9 cellular contexts compared by ENCODE assay signal in the genomic region with DNA sequence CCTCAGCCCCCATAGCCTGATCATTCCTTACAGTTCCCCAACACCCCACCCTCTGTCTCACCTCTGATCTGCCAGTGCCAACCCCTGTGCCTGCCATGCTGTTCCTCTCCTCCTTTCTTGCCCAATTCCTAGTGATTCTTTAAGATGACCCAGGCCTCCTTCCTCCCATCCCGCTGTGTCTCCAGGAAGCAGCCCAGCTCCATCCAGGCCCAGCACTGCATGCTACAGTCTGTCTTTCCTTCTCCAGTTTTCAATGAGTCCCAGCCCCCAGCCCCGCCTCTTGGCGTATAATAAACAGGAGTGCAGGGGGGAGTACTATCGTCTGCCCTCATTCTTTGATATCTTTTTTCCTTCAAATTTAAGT. TPM values are rescaled to one million over a fixed set of nuclear protein-coding genes. Genes with fewer than 3 reads are reported as not detected.
DNase-seq lines count a peak whose midpoint lies in the region; ATAC-seq, FAIRE-seq and TF ChIP-seq lines count a peak whose summit lies in the region.
"Had no signal": no experiment of that assay in that cellular context is flagged by ENCODE, and none has a peak within 500 bp of the region (broad histone marks: within the 10 kb centered on the region; RNA-seq: fewer than 3 reads in every experiment).

No MANE protein-coding gene starts in this region.

- ATAC-seq in Right ventricle myocardium superior (ENCODE audit: poor library complexity) (no peak), HG02852 (IDR thresholded peaks at IDR 0.05; ENCODE audit: unreplicated experiment) (no peak)

- no peaks in the 10 kb centered on the region for H3K9me3 Mint-ChIP-seq in IgD-negative memory B cell

- peak overlapping the region; percentile 91 to 96 (median 96) for H3K27ac Mint-ChIP-seq in IgD-negative memory B cell

- DNase-seq in bronchial epithelial cell (ENCODE audit: low read depth) (no peak), LoVo (ENCODE audit: low spot score) (no peak), NCI-H524 (lab: John Stamatoyannopoulos, UW) (no peak), Right ventricle myocardium superior (no peak)

- H3K4me1 Mint-ChIP-seq in IgD-negative memory B cell, result peaks cover 19 to 32% (median 29%) of the 10 kb centered on the region in 3 donors

- H3K27ac ChIP-seq in C4-2B (peak overlapping the region; percentile 33; the same call in 1 of the 2 replicates), muscle layer of duodenum (ENCODE audit: low read length) (peak overlapping the region; percentile 45)
- H3K27ac ChIP-seq: psoas muscle had no signal

- peaks cover 7 to 14% of the 10 kb centered on the region in 2 donors for H3K4me1 ChIP-seq in muscle layer of duodenum (ENCODE audit: control insufficient read depth in 1 of 2, insufficient read depth in 2 of 2, low read length in 2 of 2)

- H3K4me3 Mint-ChIP-seq in IgD-negative memory B cell, result peak overlapping the region in 3 of 4 donors; percentile 54 to 81 (median 73)

- H3K4me3 ChIP-seq in bronchial epithelial cell (ENCODE audit: low read depth, low read length), result peak overlapping the region; percentile 41
- peak overlapping the region in 1 of 2 donors; percentile 34 for H3K4me3 ChIP-seq in muscle layer of duodenum (ENCODE audit: low read depth in 1 of 2, low read length in 2 of 2)
- H3K4me3 ChIP-seq: psoas muscle had no signal

- no peaks in the 10 kb centered on the region for H3K36me3 ChIP-seq in bronchial epithelial cell (ENCODE audit: control insufficient read depth, insufficient read depth, low read length)
- H3K36me3 ChIP-seq in muscle layer of duodenum (ENCODE audit: control insufficient read depth in 1 of 2, insufficient read depth in 2 of 2, low read length in 2 of 2), result peaks cover 5 to 8% of the 10 kb centered on the region in 2 donors

- no peaks in the 10 kb centered on the region for H3K9me3 ChIP-seq in muscle layer of duodenum (ENCODE audit: control insufficient read depth in 1 of 2, low read length in 2 of 2)
- H3K9me3 ChIP-seq: psoas muscle had no signal

- intact Hi-C loops in Right ventricle myocardium superior (cut with DNase I), result no loop called here

- H3K36me3 Mint-ChIP-seq in IgD-negative memory B cell, result no peaks in the 10 kb centered on the region

- FAIRE-seq in bronchial epithelial cell (lab: Jason Lieb, UNC), result no peak

- H3K27me3 ChIP-seq in bronchial epithelial cell (ENCODE audit: control insufficient read depth, insufficient read depth, low read length) (no peaks in the 10 kb centered on the region), muscle layer of duodenum (ENCODE audit: low read depth, low read length) (no peaks in the 10 kb centered on the region)

- H3K27me3 Mint-ChIP-seq in IgD-negative memory B cell, result no peaks in the 10 kb centered on the region

- no peak for TF ChIP-seq CTCF in C4-2B (conservative IDR thresholded peaks at IDR 0.05)
- no peak for TF ChIP-seq CTCF in bronchial epithelial cell (IDR thresholded peaks at IDR 0.05; ENCODE audit: insufficient read depth, low read length, severe bottlenecking)

RNA-seq across cellular contexts. Expression of a gene that starts 12.3 kb away (rescaled TPM):
- polyA plus RNA-seq in IgD-negative memory B cell, result 37.4 TPM
- total RNA-seq in bronchial epithelial cell, result 22.5 and 35.0 TPM in 2 replicates
- total RNA-seq in Right ventricle myocardium superior, result 73.4 TPM

RNA-seq across cellular contexts. Expression of a gene that starts 21.0 kb away (rescaled TPM):
- polyA plus RNA-seq in IgD-negative memory B cell, result 34.0 TPM
- total RNA-seq in bronchial epithelial cell, result 49.5 and 64.5 TPM in 2 replicates
- total RNA-seq in Right ventricle myocardium superior, result 60.5 TPM

RNA-seq across cellular contexts. Expression of a gene that starts 24.4 kb away (rescaled TPM):
- 86.4 TPM for polyA plus RNA-seq in IgD-negative memory B cell
- total RNA-seq in bronchial epithelial cell (30.3 and 43.4 TPM in 2 replicates), Right ventricle myocardium superior (23.2 TPM)

RNA-seq across cellular contexts. Expression of a gene that starts 26.5 kb away (rescaled TPM):
- polyA plus RNA-seq in IgD-negative memory B cell, result 49.0 TPM
- total RNA-seq in bronchial epithelial cell, result 10.6 and 10.8 TPM in 2 replicates
- total RNA-seq in Right ventricle myocardium superior, result 36.1 TPM

RNA-seq across cellular contexts. Expression of a gene that starts 30.0 kb away (rescaled TPM):
- polyA plus RNA-seq in IgD-negative memory B cell, result 16.1 TPM
- total RNA-seq in bronchial epithelial cell, result 31.6 and 62.0 TPM in 2 replicates
- total RNA-seq in Right ventricle myocardium superior, result 44.9 TPM
